In the genomic region with DNA sequence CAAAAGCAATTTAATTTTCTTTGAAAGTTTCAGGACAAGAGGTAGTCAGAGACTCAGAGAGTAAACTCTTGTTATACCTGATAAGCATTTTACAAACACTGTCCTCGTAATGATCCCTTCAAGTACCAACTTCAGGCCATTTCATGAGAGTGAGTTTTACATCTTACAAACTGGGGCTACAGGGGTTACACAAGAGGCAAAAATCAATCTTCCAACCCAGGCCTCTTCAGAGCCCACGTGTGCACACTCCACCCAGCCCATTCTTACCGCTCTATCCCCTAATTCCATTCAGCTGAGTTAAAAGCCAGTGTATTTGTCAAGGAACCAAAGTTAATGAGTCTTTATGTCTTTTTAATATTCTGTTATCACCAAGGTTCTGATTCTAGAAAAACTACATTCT, we compare ENCODE assay signal across 21 cellular contexts.
"Had no signal": no experiment of that assay in that cellular context is flagged by ENCODE, and none has a peak within 500 bp of the region (broad histone marks: within the 10 kb centered on the region; RNA-seq: fewer than 3 reads in every experiment).

No MANE protein-coding gene starts in this region.

- H3K27me3 ChIP-seq: dorsolateral prefrontal cortex, foreskin keratinocyte, neural progenitor cell, right atrium auricular region had no signal

- FAIRE-seq: colon had no signal

- H3K4me1 ChIP-seq: prostate gland had no signal

- H3K4me3 ChIP-seq: dorsolateral prefrontal cortex, left ventricle myocardium inferior, neural progenitor cell, prostate gland, right atrium auricular region, skin epidermis, thoracic aorta had no signal

- H2AFZ ChIP-seq: neural progenitor cell had no signal

- H3K9me3 ChIP-seq: left ventricle myocardium inferior, prostate gland, right atrium auricular region, thoracic aorta had no signal

- DNase-seq: activated CD8-positive, alpha-beta memory T cell treated with anti-CD3 and anti-CD28 coated beads for 24 hours; activated CD8-positive, alpha-beta memory T cell treated with anti-CD3 and anti-CD28 coated beads, Interleukin-2, amount 50 U/mL, for 48 hours; activated gamma-delta T cell treated with Interleukin-2 at 50 U/mL for 16 hours; central memory CD4-positive, alpha-beta T cell; dorsolateral prefrontal cortex; foreskin keratinocyte; glutamatergic neuron; hypothalamus; islet precursor cell; left ventricle myocardium inferior; mammary epithelial cell; naive B cell had no signal

- H3K4me2 ChIP-seq: neural progenitor cell had no signal

- H3K9ac ChIP-seq: neural progenitor cell had no signal

- ATAC-seq: activated CD4-positive, CD25-positive, alpha-beta regulatory T cell treated with anti-CD3 and anti-CD28 coated beads, Interleukin-2, amount 50 U/mL, for 24 hours; activated naive CD4-positive, alpha-beta T cell treated with anti-CD3 and anti-CD28 coated beads, Interleukin-2, amount 50 U/mL, for 72 hours; foreskin keratinocyte had no signal

- H3K36me3 ChIP-seq: left ventricle myocardium inferior, prostate gland had no signal

- H3K27ac ChIP-seq: dorsolateral prefrontal cortex, epithelial cell of prostate, foreskin keratinocyte, left ventricle myocardium inferior, neural progenitor cell, prostate gland, right atrium auricular region, skin epidermis, thoracic aorta had no signal
